In the genomic region with DNA sequence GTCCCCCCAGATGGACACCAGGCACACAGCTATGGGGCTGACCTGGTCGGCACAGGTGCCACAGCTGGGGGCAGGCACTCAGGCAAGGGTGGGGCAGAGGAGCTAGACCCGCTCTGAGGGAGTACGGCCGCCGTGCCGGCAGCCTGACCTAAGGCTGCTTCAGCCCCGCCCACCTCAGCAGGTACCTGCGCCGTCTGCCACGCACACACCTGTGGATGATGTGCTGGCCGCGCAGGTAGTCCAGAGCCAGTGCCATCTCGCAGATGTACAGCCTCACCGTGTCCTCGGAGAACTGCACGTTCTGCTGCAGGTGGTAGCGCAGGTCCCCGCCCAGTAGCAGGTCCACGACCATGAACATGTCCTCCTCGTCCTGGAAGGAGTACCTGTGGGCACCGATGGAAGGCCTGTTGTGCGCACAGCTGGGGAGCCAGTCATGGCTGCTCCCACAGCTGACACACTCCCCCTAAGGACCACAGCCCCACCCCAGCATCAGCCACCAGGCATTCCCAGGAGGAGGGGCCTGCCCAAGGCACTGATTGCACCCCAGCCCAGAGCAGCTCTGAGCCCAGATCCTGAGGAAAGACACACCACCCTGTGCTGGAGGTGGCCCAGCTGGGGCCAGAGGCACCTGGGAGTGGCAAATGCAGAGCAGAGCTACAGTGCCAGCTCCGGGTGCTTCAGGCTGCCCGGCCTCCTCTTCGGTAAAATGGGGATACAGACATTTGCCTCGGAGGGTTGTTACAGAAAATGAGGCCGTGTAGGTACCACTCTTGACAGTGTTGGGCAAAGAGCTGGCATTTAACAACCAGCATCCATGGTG, we compare ENCODE assay signal across 18 cellular contexts. TPM values are rescaled to one million over a fixed set of nuclear protein-coding genes. Genes with fewer than 3 reads are reported as not detected.
DNase-seq lines count a peak whose midpoint lies in the region; ATAC-seq and TF ChIP-seq lines count a peak whose summit lies in the region.
"Had no signal": no experiment of that assay in that cellular context is flagged by ENCODE, and none has a peak within 500 bp of the region (broad histone marks: within the 10 kb centered on the region; RNA-seq: fewer than 3 reads in every experiment).

No MANE protein-coding gene starts in this region.

- H4K8ac ChIP-seq in mesenchymal stem cell (ENCODE audit: low read length), result no peak overlapping the region

- no peak overlapping the region for H4K91ac ChIP-seq in mesenchymal stem cell (ENCODE audit: low read length)

- no peaks in the 10 kb centered on the region for H3K27me3 ChIP-seq in left ventricle myocardium inferior (ENCODE audit: low read depth)
- H3K27me3 ChIP-seq in osteoblast (ENCODE audit: insufficient read depth, low read length), result no peaks in the 10 kb centered on the region
- H3K27me3 ChIP-seq in mesenchymal stem cell (ENCODE audit: control insufficient read depth in 1 of 2, insufficient read depth in 1 of 2, low read length in 2 of 2), result no peaks in the 10 kb centered on the region

- H3K4ac ChIP-seq in mesenchymal stem cell (ENCODE audit: low read depth in 1 of 2, low read length in 2 of 2), result no peak overlapping the region

- DNase-seq in Right ventricle myocardium inferior (ENCODE audit: missing footprints) (peak; percentile 43), left ventricle myocardium inferior (no peak), NCI-H1417 treated with DMSO at 0.1 percent for 48 hours (lab: John Stamatoyannopoulos, UW) (peak; percentile 44), glutamatergic neuron (no peak), osteoblast (ENCODE audit: insufficient read length, low spot score, missing footprints) (peak; percentile 26), NCI-H2107 (lab: John Stamatoyannopoulos, UW) (no peak), mesenchymal stem cell (no peak)
- DNase-seq: Caco-2; CD4-positive, alpha-beta T cell; DMS 273 treated with DMSO at 0.1 percent for 48 hours; DMS79 treated with DMSO at 0.1 percent for 48 hours; Kasumi-1; NCI-H2029; NCI-H226; NCI-H510A treated with DMSO at 0.1 percent for 48 hours; NCI-H774 had no signal

- H3K79me2 ChIP-seq in osteoblast (ENCODE audit: insufficient read depth, low read length), result no peaks in the 10 kb centered on the region

- H3K9me3 ChIP-seq in left ventricle myocardium inferior (replicated peaks) (no peaks in the 10 kb centered on the region), osteoblast (ENCODE audit: low read depth, low read length) (no peaks in the 10 kb centered on the region), mesenchymal stem cell (ENCODE audit: control insufficient read depth, low read length) (no peaks in the 10 kb centered on the region)
- H3K9me3 ChIP-seq: Caco-2 had no signal

- no peak overlapping the region for H3K4me3 ChIP-seq in left ventricle myocardium inferior
- H3K4me3 ChIP-seq in osteoblast (ENCODE audit: insufficient read depth, low read length), result no peak overlapping the region
- no peak overlapping the region for H3K4me3 ChIP-seq in mesenchymal stem cell (ENCODE audit: insufficient read depth in 1 of 2, low read depth in 1 of 2, low read length in 2 of 2)
- H3K4me3 ChIP-seq: GM12878 had no signal

- peaks cover 16% of the 10 kb centered on the region for H3K27me3 Mint-ChIP-seq in glutamatergic neuron (ENCODE audit: unreplicated experiment)
- H3K27me3 Mint-ChIP-seq: CD4-positive, alpha-beta T cell had no signal

- no peaks in the 10 kb centered on the region for H3K36me3 ChIP-seq in left ventricle myocardium inferior
- no peaks in the 10 kb centered on the region for H3K36me3 ChIP-seq in osteoblast (ENCODE audit: insufficient read depth, low read length)
- peaks cover 4 to 12% of the 10 kb centered on the region in 2 experiments for H3K36me3 ChIP-seq in mesenchymal stem cell (ENCODE audit: control insufficient read depth in 1 of 2, insufficient read depth in 2 of 2, low read depth in 1 of 2, low read length in 2 of 2)

- H3K27ac ChIP-seq in left ventricle myocardium inferior (replicated peaks), result no peak overlapping the region
- no peak overlapping the region for H3K27ac ChIP-seq in osteoblast (ENCODE audit: low read depth, low read length)
- H3K27ac ChIP-seq in mesenchymal stem cell (ENCODE audit: low read length, poor library complexity, severe bottlenecking), result no peak overlapping the region

- H4K20me1 ChIP-seq in osteoblast (ENCODE audit: insufficient read depth, low read length), result no peaks in the 10 kb centered on the region

- H2AK5ac ChIP-seq in mesenchymal stem cell (ENCODE audit: low read length, severe bottlenecking), result no peak overlapping the region

- H3K4me1 Mint-ChIP-seq in glutamatergic neuron (ENCODE audit: low read depth, unreplicated experiment), result peaks cover 15% of the 10 kb centered on the region

- no peak for ATAC-seq in Right ventricle myocardium inferior
- ATAC-seq: GM12878, Panc1 had no signal

- no peak overlapping the region for H3K23ac ChIP-seq in mesenchymal stem cell (ENCODE audit: low read length in 2 of 2)

- peak overlapping the region; percentile 25 for H3K27ac Mint-ChIP-seq in glutamatergic neuron (ENCODE audit: unreplicated experiment)
- H3K27ac Mint-ChIP-seq: CD4-positive, alpha-beta T cell had no signal

- no peak overlapping the region for H2BK15ac ChIP-seq in mesenchymal stem cell (ENCODE audit: low read depth, poor library complexity, severe bottlenecking)

- no peak overlapping the region for H3K4me2 ChIP-seq in osteoblast (ENCODE audit: insufficient read depth, low read length)
- H3K4me2 ChIP-seq in mesenchymal stem cell (ENCODE audit: low read length, poor library complexity, severe bottlenecking), result no peak overlapping the region

- H3K9me3 Mint-ChIP-seq in glutamatergic neuron (ENCODE audit: unreplicated experiment), result peaks cover 20% of the 10 kb centered on the region
- H3K9me3 Mint-ChIP-seq: CD4-positive, alpha-beta T cell had no signal

- H2BK12ac ChIP-seq in mesenchymal stem cell (ENCODE audit: low read length in 2 of 2), result no peak overlapping the region

- H2BK120ac ChIP-seq in mesenchymal stem cell (ENCODE audit: low read depth, low read length), result no peak overlapping the region

- intact Hi-C loops in Right ventricle myocardium inferior (cut with DNase I) (no loop called here), left ventricle myocardium inferior (cut with micrococcal nuclease) (no loop called here)

- H3K14ac ChIP-seq in mesenchymal stem cell (ENCODE audit: low read length in 2 of 2), result no peak overlapping the region

- no peak overlapping the region for H3K9ac ChIP-seq in mesenchymal stem cell (ENCODE audit: low read length)

- no peak for TF ChIP-seq CTCF in left ventricle myocardium inferior (IDR thresholded peaks at IDR 0.05; ENCODE audit: borderline replicate concordance)
- no peak for TF ChIP-seq CTCF in glutamatergic neuron (IDR thresholded peaks at IDR 0.05; ENCODE audit: partially characterized antibody, unreplicated experiment)
- no peak for TF ChIP-seq CTCF in osteoblast (IDR thresholded peaks at IDR 0.05; ENCODE audit: extremely low read depth, low read depth, low read length)

- 94% methylated on average over 27 of the region's 27 CpGs for WGBS in mesenchymal stem cell

- no peak overlapping the region for H2BK5ac ChIP-seq in mesenchymal stem cell (ENCODE audit: low read depth, low read length, poor library complexity, severe bottlenecking)

- no peaks in the 10 kb centered on the region for H3K79me1 ChIP-seq in mesenchymal stem cell (replicated peaks; ENCODE audit: low read length, poor library complexity, severe bottlenecking)

- peaks cover 6% of the 10 kb centered on the region for H3K36me3 Mint-ChIP-seq in glutamatergic neuron (ENCODE audit: unreplicated experiment)

- no peak overlapping the region for H3K18ac ChIP-seq in mesenchymal stem cell (ENCODE audit: low read depth in 1 of 2, low read length in 2 of 2)

- H2AFZ ChIP-seq in osteoblast (ENCODE audit: low read length) (no peak overlapping the region), mesenchymal stem cell (ENCODE audit: low read depth, low read length) (no peak overlapping the region)

- H3K4me3 Mint-ChIP-seq in glutamatergic neuron (ENCODE audit: unreplicated experiment), result peak overlapping the region; percentile 21
- H3K4me3 Mint-ChIP-seq: CD4-positive, alpha-beta T cell had no signal

- H3K4me1 ChIP-seq in left ventricle myocardium inferior (peaks cover 3% of the 10 kb centered on the region), osteoblast (ENCODE audit: insufficient read depth, low read length) (no peaks in the 10 kb centered on the region), mesenchymal stem cell (ENCODE audit: control insufficient read depth, insufficient read depth, low read depth, low read length) (peaks cover 15% of the 10 kb centered on the region)
- H3K4me1 ChIP-seq: Caco-2 had no signal

RNA-seq across cellular contexts. Expression of a gene that starts 40.0 kb away (rescaled TPM):
- total RNA-seq in Right ventricle myocardium inferior (24.9 TPM), left ventricle myocardium inferior (42.8 TPM), glutamatergic neuron (ENCODE audit: unreplicated experiment) (402 TPM), osteoblast (0.72 and 2.4 TPM in 2 replicates)
- 3.9 TPM for polyA plus RNA-seq in mesenchymal stem cell (2013, experiment 1 of 2)
- 3.5 TPM for polyA plus RNA-seq in mesenchymal stem cell (2013, experiment 2 of 2)
- total RNA-seq: Caco-2 had no signal

Comparison
In these comparisons a context has a peak if more than half of its experiments do, and no peak if none do; other contexts are left out.
1. DNase-seq: peak in Right ventricle myocardium inferior (single experiment), NCI-H1417 treated with DMSO at 0.1 percent for 48 hours (single experiment) and osteoblast (single experiment); none in left ventricle myocardium inferior (single experiment), glutamatergic neuron (single experiment), NCI-H2107 (single experiment) and mesenchymal stem cell (single experiment).